In genomic region chr3:186097663-186098451, GRCh38 we compare ENCODE assay signal across 8 cellular contexts. TPM values are rescaled to one million over a fixed set of nuclear protein-coding genes. Genes with fewer than 3 reads are reported as not detected.
DNase-seq lines count a peak whose midpoint lies in the region; ATAC-seq, FAIRE-seq and TF ChIP-seq lines count a peak whose summit lies in the region.

No MANE protein-coding gene starts in this region.

- H3K79me2 ChIP-seq in keratinocyte (ENCODE audit: control insufficient read depth, insufficient read depth, low read length) = no peaks in the 10 kb centered on the region

- peak overlapping the region; percentile 56 for H3K9ac ChIP-seq in keratinocyte (ENCODE audit: control insufficient read depth, extremely low read depth, insufficient read depth, low read length)

- peaks cover 2% of the 10 kb centered on the region for H3K9me1 ChIP-seq in keratinocyte (ENCODE audit: control insufficient read depth, extremely low read depth, insufficient read depth, low read length)

- no peak overlapping the region for H3K4me3 Mint-ChIP-seq in activated CD4-positive, alpha-beta T cell treated with anti-CD3 and anti-CD28 coated beads for 36 hours
- no peak overlapping the region for H3K4me3 Mint-ChIP-seq in activated CD4-positive, alpha-beta T cell treated with anti-CD3 and anti-CD28 coated beads, Interleukin-2, amount 10 ng/mL, durations not matched to agents 7 days and 5 days

- peak; percentile 84 for FAIRE-seq in keratinocyte (lab: Jason Lieb, UNC)

- H3K4me2 ChIP-seq in keratinocyte (ENCODE audit: control insufficient read depth, extremely low read depth, insufficient read depth, low read depth, low read length) = peak overlapping the region; percentile 97

- intact Hi-C loops in activated CD4-positive, alpha-beta T cell treated with anti-CD3 and anti-CD28 coated beads for 36 hours (cut with DNase I, micrococcal nuclease) = loop anchor here in 1 of 2 experiments (2.0 kb wide), 1 partner anchor 59 kb away; no protein-coding TSS in a partner anchor

- H3K4me3 ChIP-seq in keratinocyte (ENCODE audit: control insufficient read depth in 2 of 3, extremely low read depth in 1 of 3, insufficient read depth in 2 of 3, low read depth in 1 of 3, low read length in 3 of 3) (peak overlapping the region in 2 of 3 experiments; percentile 66 to 72), skin epidermis (peak overlapping the region in 6 of 7 experiments; percentile 10 to 32 (median 15))

- H4K20me1 ChIP-seq in keratinocyte (ENCODE audit: control insufficient read depth, extremely low read depth, insufficient read depth, low read length) = no peaks in the 10 kb centered on the region

- H3K27ac Mint-ChIP-seq in activated CD4-positive, alpha-beta T cell treated with anti-CD3 and anti-CD28 coated beads for 36 hours = no peak overlapping the region
- no peak overlapping the region for H3K27ac Mint-ChIP-seq in activated CD4-positive, alpha-beta T cell treated with anti-CD3 and anti-CD28 coated beads, Interleukin-2, amount 10 ng/mL, durations not matched to agents 7 days and 5 days

- dilution Hi-C loops in keratinocyte (cut with MboI; ENCODE audit: extremely low pct_ligation_motif_present, low sequenced_read_pairs) = no loop called here

- peak; percentile 11 for DNase-seq in activated CD4-positive, alpha-beta T cell treated with anti-CD3 and anti-CD28 coated beads for 36 hours
- DNase-seq in activated CD4-positive, alpha-beta T cell treated with anti-CD3 and anti-CD28 coated beads, Interleukin-2, amount 10 ng/mL, durations not matched to agents 7 days and 5 days = no peak
- DNase-seq in NCI-H524 treated with DMSO at 0.1 percent for 48 hours (lab: John Stamatoyannopoulos, UW) (peak; percentile 85), keratinocyte (ENCODE audit: low read depth, low spot score) (peak; percentile 86)

- H3K36me3 Mint-ChIP-seq in activated CD4-positive, alpha-beta T cell treated with anti-CD3 and anti-CD28 coated beads for 36 hours (ENCODE audit: low read depth) = no peaks in the 10 kb centered on the region
- no peaks in the 10 kb centered on the region for H3K36me3 Mint-ChIP-seq in activated CD4-positive, alpha-beta T cell treated with anti-CD3 and anti-CD28 coated beads, Interleukin-2, amount 10 ng/mL, durations not matched to agents 7 days and 5 days (ENCODE audit: low read depth)

- peaks cover 3% of the 10 kb centered on the region for H3K4me1 Mint-ChIP-seq in activated CD4-positive, alpha-beta T cell treated with anti-CD3 and anti-CD28 coated beads for 36 hours
- peaks cover 3% of the 10 kb centered on the region for H3K4me1 Mint-ChIP-seq in activated CD4-positive, alpha-beta T cell treated with anti-CD3 and anti-CD28 coated beads, Interleukin-2, amount 10 ng/mL, durations not matched to agents 7 days and 5 days

- CTCF ChIA-PET in activated CD4-positive, alpha-beta T cell treated with anti-CD3 and anti-CD28 coated beads for 36 hours (lab: Charles Lee) = interaction anchor here (0.6 to 0.8 kb wide), 4 partner anchors 86 to 1185 kb away, joined by 3 to 7 read pairs (median 4); no protein-coding TSS in a partner anchor
- CTCF ChIA-PET in activated CD4-positive, alpha-beta T cell treated with anti-CD3 and anti-CD28 coated beads, Interleukin-2, amount 10 ng/mL, durations not matched to agents 7 days and 5 days (lab: Charles Lee) = interaction anchor here (0.7 to 1.6 kb wide), 4 partner anchors 48 to 519 kb away, joined by 3 read pairs; no protein-coding TSS in a partner anchor

- H3K27me3 Mint-ChIP-seq in activated CD4-positive, alpha-beta T cell treated with anti-CD3 and anti-CD28 coated beads for 36 hours = peaks cover 62% of the 10 kb centered on the region
- peaks cover 78% of the 10 kb centered on the region for H3K27me3 Mint-ChIP-seq in activated CD4-positive, alpha-beta T cell treated with anti-CD3 and anti-CD28 coated beads, Interleukin-2, amount 10 ng/mL, durations not matched to agents 7 days and 5 days

- peak; percentile 60 for ATAC-seq in activated CD4-positive, alpha-beta T cell treated with anti-CD3 and anti-CD28 coated beads for 36 hours
- ATAC-seq in GM19452 (IDR thresholded peaks at IDR 0.05; ENCODE audit: unreplicated experiment) (no peak), HG02763 (IDR thresholded peaks at IDR 0.05; ENCODE audit: unreplicated experiment) (no peak)

- no peaks in the 10 kb centered on the region for H3K9me3 Mint-ChIP-seq in activated CD4-positive, alpha-beta T cell treated with anti-CD3 and anti-CD28 coated beads for 36 hours (ENCODE audit: low read depth)
- H3K9me3 Mint-ChIP-seq in activated CD4-positive, alpha-beta T cell treated with anti-CD3 and anti-CD28 coated beads, Interleukin-2, amount 10 ng/mL, durations not matched to agents 7 days and 5 days = no peaks in the 10 kb centered on the region

- peak overlapping the region; percentile 71 for H2AFZ ChIP-seq in keratinocyte (ENCODE audit: control insufficient read depth, low read length)

- H3K27me3 ChIP-seq in keratinocyte (ENCODE audit: control insufficient read depth, extremely low read depth, insufficient read depth, low read length) = no peaks in the 10 kb centered on the region

- no peaks in the 10 kb centered on the region for H3K9me3 ChIP-seq in keratinocyte (ENCODE audit: control insufficient read depth, low read depth, low read length)

- POLR2A ChIA-PET in activated CD4-positive, alpha-beta T cell treated with anti-CD3 and anti-CD28 coated beads for 36 hours (lab: Charles Lee) = interaction anchor here (0.6 kb wide), 1 partner anchor 162 kb away, joined by 3 read pairs; no protein-coding TSS in a partner anchor
- POLR2A ChIA-PET in activated CD4-positive, alpha-beta T cell treated with anti-CD3 and anti-CD28 coated beads, Interleukin-2, amount 10 ng/mL, durations not matched to agents 7 days and 5 days (lab: Charles Lee) = interaction anchor here (0.8 kb wide), 1 partner anchor 109 kb away, joined by 3 read pairs; no protein-coding TSS in a partner anchor

- H3K4me1 ChIP-seq in keratinocyte (ENCODE audit: control insufficient read depth, extremely low read depth, insufficient read depth, low read length) = peaks cover 35% of the 10 kb centered on the region

- peaks cover 9 to 21% of the 10 kb centered on the region in 2 experiments for H3K36me3 ChIP-seq in keratinocyte (ENCODE audit: control insufficient read depth in 2 of 2, extremely low read depth in 1 of 2, insufficient read depth in 2 of 2, low read length in 2 of 2)

- H3K27ac ChIP-seq in cingulate gyrus (ENCODE audit: low read depth, low read length) (peak overlapping the region; percentile 49), keratinocyte (ENCODE audit: control insufficient read depth, insufficient read depth, low read length) (peak overlapping the region; percentile 66), skin epidermis (peak overlapping the region in 9 of 21 experiments; percentile 16 to 73 (median 26))

- no peak for TF ChIP-seq CTCF in keratinocyte (optimal IDR thresholded peaks at IDR 0.05 in 1 of 3, IDR thresholded peaks at IDR 0.05 in 1 of 3, conservative IDR thresholded peaks at IDR 0.05 in 1 of 3; ENCODE audit: extremely low read depth in 1 of 3, insufficient read depth in 2 of 3, low read length in 3 of 3)

RNA-seq across cellular contexts. Expression of gene ETV5, which starts 11.0 kb away (rescaled TPM):
- 1 to 10 TPM in 1 of 2 experiments, under 1 TPM in 1; 0.83 to 1.4 TPM for total RNA-seq in activated CD4-positive, alpha-beta T cell treated with anti-CD3 and anti-CD28 coated beads for 36 hours
- under 1 TPM; 0.48 to 0.50 TPM for total RNA-seq in activated CD4-positive, alpha-beta T cell treated with anti-CD3 and anti-CD28 coated beads, Interleukin-2, amount 10 ng/mL, durations not matched to agents 7 days and 5 days
- polyA plus RNA-seq in keratinocyte = 13.8 to 49.7 TPM (median 28.7 TPM) in 3 replicates
- polyA plus RNA-seq in keratinocyte (2011; ENCODE audit: low read depth) = 2.3 TPM
- 28.2 and 38.5 TPM in 2 replicates for polyA plus RNA-seq in keratinocyte (2011; cell fraction: cytosol; rRNA removed)
- polyA plus RNA-seq in keratinocyte (2011; cell fraction: nucleus; rRNA removed) = 40.6 and 41.3 TPM in 2 replicates
- 5.5 and 37.9 TPM in 2 replicates for polyA plus RNA-seq in keratinocyte (2012; ENCODE audit: low replicate concordance)
- polyA minus RNA-seq in keratinocyte = 35.9 to 125 TPM (median 43.1 TPM) in 3 replicates
- 52.4 TPM for polyA minus RNA-seq in keratinocyte (2011; cell fraction: cytosol; rRNA and poly(A)+ RNA removed)
- polyA minus RNA-seq in keratinocyte (2011; cell fraction: nucleus; rRNA and poly(A)+ RNA removed) = 36.4 and 48.9 TPM in 2 replicates
